Comparison of ENCODE assay signal across 1 cellular context in genomic region chr18:54720590-54720989, GRCh38.
TF ChIP-seq lines count a peak whose summit lies in the region.

No MANE protein-coding gene starts in this region.

TF ChIP-seq in IMR-90, 13 proteins besides CTCF, POLR2A, EP300 and RAD21 (continued from another document):
- TF ChIP-seq USF2 (IDR thresholded peaks at IDR 0.05; ENCODE audit: low read depth, low read length) (no peak), RFX5 (IDR thresholded peaks at IDR 0.05; ENCODE audit: low read depth, low read length) (no peak), CEBPB (IDR thresholded peaks at IDR 0.05; ENCODE audit: low read depth, low read length) (no peak), SMC3 (IDR thresholded peaks at IDR 0.05; ENCODE audit: low read depth, low read length) (no peak), MAZ (IDR thresholded peaks at IDR 0.05; ENCODE audit: borderline replicate concordance, low read depth, low read length) (no peak)
